8 cellular contexts compared by ENCODE assay signal in genomic region chr21:36429672-36430546, GRCh38. TPM values are rescaled to one million over a fixed set of nuclear protein-coding genes. Genes with fewer than 3 reads are reported as not detected.
A peak's percentile ranks its signal among the peaks of the same experiment; 100 is the strongest.
DNase-seq lines count a peak whose midpoint lies in the region; ATAC-seq and TF ChIP-seq lines count a peak whose summit lies in the region.

No MANE protein-coding gene starts in this region.

- TF ChIP-seq CTCF in OCI-LY3 (IDR thresholded peaks at IDR 0.05; ENCODE audit: low read depth, low read length) (peak; percentile 17; the same call in 1 of the 2 replicates), suprapubic skin (IDR thresholded peaks at IDR 0.05) (no peak)

- peaks cover 37% of the 10 kb centered on the region for H3K27me3 Mint-ChIP-seq in activated T-cell treated with anti-CD3 and anti-CD28 coated beads, Interleukin-2, amount 50 U/mL, for 24 hours

- peak overlapping the region; percentile 98 for H3K4me2 ChIP-seq in OCI-LY3 (ENCODE audit: low read length)

- TF ChIP-seq POLR2A in suprapubic skin (IDR thresholded peaks at IDR 0.05) = peak in 1 of 2 donors; percentile 52

- no peak for TF ChIP-seq EP300 in suprapubic skin (IDR thresholded peaks at IDR 0.05)

- H4K20me1 ChIP-seq in OCI-LY3 (ENCODE audit: insufficient read depth, low read length) = no peaks in the 10 kb centered on the region

- H2AFZ ChIP-seq in OCI-LY3 (ENCODE audit: low read depth, low read length) = peak overlapping the region; percentile 94

- H3K36me3 ChIP-seq in OCI-LY3 (replicated peaks; ENCODE audit: low read depth, low read length) (no peaks in the 10 kb centered on the region), suprapubic skin (no peaks in the 10 kb centered on the region)

- H3K4me3 ChIP-seq in OCI-LY3 (ENCODE audit: low read length) (peak overlapping the region; percentile 76), suprapubic skin (peak overlapping the region; percentile 33)

- H3K36me3 Mint-ChIP-seq in activated T-cell treated with anti-CD3 and anti-CD28 coated beads, Interleukin-2, amount 50 U/mL, for 24 hours (ENCODE audit: low read depth) = no peaks in the 10 kb centered on the region

- H3K27me3 ChIP-seq in OCI-LY3 (ENCODE audit: low read depth, low read length) = no peaks in the 10 kb centered on the region
- no peaks in the 10 kb centered on the region for H3K27me3 ChIP-seq in suprapubic skin

- H3K4me1 Mint-ChIP-seq in activated T-cell treated with anti-CD3 and anti-CD28 coated beads, Interleukin-2, amount 50 U/mL, for 24 hours (ENCODE audit: low read depth) = peaks cover 20% of the 10 kb centered on the region

- H3K4me1 ChIP-seq in OCI-LY3 (ENCODE audit: low read length) (peaks cover 47% of the 10 kb centered on the region), suprapubic skin (peaks cover 12% of the 10 kb centered on the region)

- no peaks in the 10 kb centered on the region for H3K9me3 ChIP-seq in OCI-LY3 (ENCODE audit: insufficient read depth, low read length)
- no peaks in the 10 kb centered on the region for H3K9me3 ChIP-seq in suprapubic skin

- 43% methylated on average over 17 of the region's 28 CpGs for WGBS in suprapubic skin

- peak overlapping the region; percentile 84 for H3K27ac ChIP-seq in OCI-LY3 (ENCODE audit: low read length)
- peak overlapping the region; percentile 29 for H3K27ac ChIP-seq in suprapubic skin

- peak overlapping the region; percentile 92 for H3K27ac Mint-ChIP-seq in activated T-cell treated with anti-CD3 and anti-CD28 coated beads, Interleukin-2, amount 50 U/mL, for 24 hours

- peak; percentile 71 for DNase-seq in 8988T
- peak; percentile 76 for DNase-seq in activated T-cell treated with anti-CD3 and anti-CD28 coated beads, Interleukin-2, amount 50 U/mL, for 24 hours
- peak; percentile 74 for DNase-seq in fibroblast of gingiva (ENCODE audit: low read depth)
- peak; percentile 100 for DNase-seq in non-pigmented ciliary epithelial cell (ENCODE audit: low read depth)
- peak in 1 of 2 donors; percentile 86 for DNase-seq in suprapubic skin (ENCODE audit: low spot score in 2 of 2)

- ATAC-seq in GM18858 (IDR thresholded peaks at IDR 0.05; ENCODE audit: unreplicated experiment) = peak; percentile 77
- peak; percentile 85 for ATAC-seq in HG03045 (IDR thresholded peaks at IDR 0.05; ENCODE audit: unreplicated experiment)

- H3K9ac ChIP-seq in OCI-LY3 (ENCODE audit: low read length) = peak overlapping the region; percentile 78

- no peaks in the 10 kb centered on the region for H3K9me3 Mint-ChIP-seq in activated T-cell treated with anti-CD3 and anti-CD28 coated beads, Interleukin-2, amount 50 U/mL, for 24 hours

- H3K4me3 Mint-ChIP-seq in activated T-cell treated with anti-CD3 and anti-CD28 coated beads, Interleukin-2, amount 50 U/mL, for 24 hours = peak overlapping the region; percentile 70

- no peaks in the 10 kb centered on the region for H3K79me2 ChIP-seq in OCI-LY3 (ENCODE audit: low read length)

RNA-seq across cellular contexts. Expression of gene CHAF1B, which starts 44.7 kb away (rescaled TPM):
- total RNA-seq in suprapubic skin = 1 to 10 TPM; 1.2 to 3.9 (median 2.6) TPM

RNA-seq across cellular contexts. Expression of gene CLDN14, which starts 50.0 kb away (rescaled TPM):
- total RNA-seq in suprapubic skin = under 1 TPM in 2 of 4 donors, not detected in 2; 0.42 to 0.62 TPM
